18 cellular contexts compared by ENCODE assay signal in genomic region chr1:214513394-214513793, GRCh38.
"Had no signal": no experiment of that assay in that cellular context is flagged by ENCODE, and none has a peak within 500 bp of the region (broad histone marks: within the 10 kb centered on the region; RNA-seq: fewer than 3 reads in every experiment).

No MANE protein-coding gene starts in this region.

- FAIRE-seq: endothelial cell of umbilical vein had no signal

- H3K9me3 ChIP-seq: adrenal gland, colonic mucosa, sigmoid colon, stomach, testis had no signal

- H3K4me3 ChIP-seq: adrenal gland, colonic mucosa, sigmoid colon, spleen, stomach, testis had no signal

- DNase-seq: activated CD4-positive, alpha-beta T cell treated with anti-CD3 and anti-CD28 coated beads for 48 hours; activated CD8-positive, alpha-beta T cell treated with anti-CD3 and anti-CD28 coated beads for 36 hours; activated effector memory CD4-positive, alpha-beta T cell treated with anti-CD3 and anti-CD28 coated beads, Interleukin-2, amount 50 U/mL, for 16 hours; activated T-cell treated with anti-CD3 and anti-CD28 coated beads, Interleukin-2, amount 50 U/mL, for 48 hours; adrenal gland; caudate nucleus; colonic mucosa; foreskin fibroblast; glutamatergic neuron; occipital lobe; sigmoid colon; spleen; stomach; testis had no signal

- H3K4me3 Mint-ChIP-seq: activated CD8-positive, alpha-beta T cell treated with anti-CD3 and anti-CD28 coated beads for 36 hours; activated naive CD4-positive, alpha-beta T cell treated with anti-CD3 and anti-CD28 coated beads, Interleukin-2, amount 50 U/mL, for 24 hours; nephron; T-helper 1 cell treated with Interleukin-12 subunit alpha and Interleukin-12 subunit beta and Interleukin-4 antibody, amounts not matched to agents 30 μg/mL and 1 μg/mL, for 36 hours had no signal

- H3K9me3 Mint-ChIP-seq: activated CD8-positive, alpha-beta T cell treated with anti-CD3 and anti-CD28 coated beads for 36 hours; activated naive CD4-positive, alpha-beta T cell treated with anti-CD3 and anti-CD28 coated beads, Interleukin-2, amount 50 U/mL, for 24 hours had no signal

- ATAC-seq: activated CD8-positive, alpha-beta T cell treated with anti-CD3 and anti-CD28 coated beads for 36 hours had no signal

- H3K36me3 ChIP-seq: adrenal gland, colonic mucosa, sigmoid colon, spleen, stomach had no signal

- H3K27me3 ChIP-seq: adrenal gland, colonic mucosa, sigmoid colon, spleen, stomach, testis had no signal

- H3K27ac ChIP-seq: adrenal gland, colonic mucosa, sigmoid colon, spleen, stomach, testis had no signal

- H3K27ac Mint-ChIP-seq: activated CD8-positive, alpha-beta T cell treated with anti-CD3 and anti-CD28 coated beads for 36 hours; activated naive CD4-positive, alpha-beta T cell treated with anti-CD3 and anti-CD28 coated beads, Interleukin-2, amount 50 U/mL, for 24 hours; T-helper 1 cell treated with Interleukin-12 subunit alpha and Interleukin-12 subunit beta and Interleukin-4 antibody, amounts not matched to agents 30 μg/mL and 1 μg/mL, for 36 hours had no signal

- H3K36me3 Mint-ChIP-seq: activated naive CD4-positive, alpha-beta T cell treated with anti-CD3 and anti-CD28 coated beads, Interleukin-2, amount 50 U/mL, for 24 hours had no signal

- H3K4me1 ChIP-seq: colonic mucosa had no signal
